In genomic region chr2:112712465-112712864, GRCh38 we compare ENCODE assay signal across 16 cellular contexts. TPM values are rescaled to one million over a fixed set of nuclear protein-coding genes. Genes with fewer than 3 reads are reported as not detected.
"Had no signal": no experiment of that assay in that cellular context is flagged by ENCODE, and none has a peak within 500 bp of the region (broad histone marks: within the 10 kb centered on the region; RNA-seq: fewer than 3 reads in every experiment).

No MANE protein-coding gene starts in this region.

- H3K27ac Mint-ChIP-seq: activated naive CD4-positive, alpha-beta T cell treated with anti-CD3 and anti-CD28 coated beads, Interleukin-2, amount 10 ng/mL, durations not matched to agents 7 days and 5 days had no signal

- H3K36me3 Mint-ChIP-seq: activated CD4-positive, alpha-beta memory T cell treated with anti-CD3 and anti-CD28 coated beads for 36 hours; activated naive CD4-positive, alpha-beta T cell treated with anti-CD3 and anti-CD28 coated beads, Interleukin-2, amount 10 ng/mL, durations not matched to agents 7 days and 5 days had no signal

- H3K4me3 ChIP-seq: adrenal gland, colonic mucosa, heart right ventricle, pancreas, transverse colon had no signal

- H3K36me3 ChIP-seq: adrenal gland, colonic mucosa, heart right ventricle, pancreas, transverse colon had no signal

- H3K9me3 Mint-ChIP-seq: activated CD4-positive, alpha-beta memory T cell treated with anti-CD3 and anti-CD28 coated beads for 36 hours; activated naive CD4-positive, alpha-beta T cell treated with anti-CD3 and anti-CD28 coated beads, Interleukin-2, amount 10 ng/mL, durations not matched to agents 7 days and 5 days had no signal

- ATAC-seq: left ventricle myocardium superior, pancreas had no signal

- H3K27ac ChIP-seq: adrenal gland, colonic mucosa, heart right ventricle, pancreas, transverse colon had no signal

- H3K27me3 ChIP-seq: adrenal gland, colonic mucosa, pancreas had no signal

- H3K4me3 Mint-ChIP-seq: activated CD4-positive, alpha-beta memory T cell treated with anti-CD3 and anti-CD28 coated beads for 36 hours; activated naive CD4-positive, alpha-beta T cell treated with anti-CD3 and anti-CD28 coated beads, Interleukin-2, amount 10 ng/mL, durations not matched to agents 7 days and 5 days; T-helper 2 cell treated with Interferon-gamma antibody and Interleukin-4, amounts not matched to agents 5 μg/mL and 100 μg/mL, for 36 hours had no signal

- H3K9me3 ChIP-seq: adrenal gland, colonic mucosa, heart right ventricle, pancreas, transverse colon had no signal

- H3K4me1 ChIP-seq: adrenal gland, colonic mucosa, pancreas had no signal

- DNase-seq: activated CD4-positive, CD25-positive, alpha-beta regulatory T cell treated with anti-CD3 and anti-CD28 coated beads, Interleukin-2, amount 50 U/mL, for 72 hours; activated naive CD4-positive, alpha-beta T cell treated with anti-CD3 and anti-CD28 coated beads, Interleukin-2, amount 10 ng/mL, durations not matched to agents 7 days and 5 days; colonic mucosa; effector CD4-positive, alpha-beta T cell; foreskin melanocyte; heart right ventricle; kidney; left ventricle myocardium superior; pancreas; transverse colon had no signal

RNA-seq across cellular contexts. Expression of gene NT5DC4, which starts 8.4 kb away (rescaled TPM):
- total RNA-seq: activated CD4-positive, alpha-beta memory T cell treated with anti-CD3 and anti-CD28 coated beads for 36 hours; colonic mucosa; endothelial cell of umbilical vein; kidney; left ventricle myocardium superior; skeletal muscle tissue; subcutaneous adipose tissue; transverse colon had no signal
- polyA plus RNA-seq: endothelial cell of umbilical vein, heart right ventricle, pancreas had no signal
